In genomic region chr19:898663-899062, GRCh38 we compare ENCODE assay signal across 1 cellular context.
A peak's percentile ranks its signal among the peaks of the same experiment; 100 is the strongest.
TF ChIP-seq lines count a peak whose summit lies in the region.

No MANE protein-coding gene starts in this region.

TF ChIP-seq in HEK293, 187 proteins besides CTCF, POLR2A, EP300 and RAD21 (continued from another document):
- TF ChIP-seq, protein P1, sequence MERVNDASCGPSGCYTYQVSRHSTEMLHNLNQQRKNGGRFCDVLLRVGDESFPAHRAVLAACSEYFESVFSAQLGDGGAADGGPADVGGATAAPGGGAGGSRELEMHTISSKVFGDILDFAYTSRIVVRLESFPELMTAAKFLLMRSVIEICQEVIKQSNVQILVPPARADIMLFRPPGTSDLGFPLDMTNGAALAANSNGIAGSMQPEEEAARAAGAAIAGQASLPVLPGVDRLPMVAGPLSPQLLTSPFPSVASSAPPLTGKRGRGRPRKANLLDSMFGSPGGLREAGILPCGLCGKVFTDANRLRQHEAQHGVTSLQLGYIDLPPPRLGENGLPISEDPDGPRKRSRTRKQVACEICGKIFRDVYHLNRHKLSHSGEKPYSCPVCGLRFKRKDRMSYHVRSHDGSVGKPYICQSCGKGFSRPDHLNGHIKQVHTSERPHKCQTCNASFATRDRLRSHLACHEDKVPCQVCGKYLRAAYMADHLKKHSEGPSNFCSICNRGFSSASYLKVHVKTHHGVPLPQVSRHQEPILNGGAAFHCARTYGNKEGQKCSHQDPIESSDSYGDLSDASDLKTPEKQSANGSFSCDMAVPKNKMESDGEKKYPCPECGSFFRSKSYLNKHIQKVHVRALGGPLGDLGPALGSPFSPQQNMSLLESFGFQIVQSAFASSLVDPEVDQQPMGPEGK (tag by site-specific recombination; IDR thresholded peaks at IDR 0.05) = peak; percentile 43; the same call in 1 of the 2 replicates
TF ChIP-seq in HEK293: peak in this region for 3.
